Comparison of ENCODE assay signal across 7 cellular contexts in genomic region chr3:85360742-85361387, GRCh38.
DNase-seq lines count a peak whose midpoint lies in the region; ATAC-seq, FAIRE-seq and TF ChIP-seq lines count a peak whose summit lies in the region.

No MANE protein-coding gene starts in this region.

- H3K27ac ChIP-seq in astrocyte (ENCODE audit: low read depth, low read length) (no peak overlapping the region), keratinocyte (ENCODE audit: control insufficient read depth, insufficient read depth, low read length) (no peak overlapping the region)

- H3K9me1 ChIP-seq in keratinocyte (ENCODE audit: control insufficient read depth, extremely low read depth, insufficient read depth, low read length) = no peaks in the 10 kb centered on the region

- H2AFZ ChIP-seq in astrocyte (ENCODE audit: low read depth, low read length) (peak overlapping the region; percentile 28), keratinocyte (ENCODE audit: control insufficient read depth, low read length) (no peak overlapping the region)

- H3K4me1 Mint-ChIP-seq in astrocyte (ENCODE audit: low read depth, unreplicated experiment) = no peaks in the 10 kb centered on the region
- H3K4me1 Mint-ChIP-seq in immature natural killer cell = no peaks in the 10 kb centered on the region

- no peak overlapping the region for H3K4me3 ChIP-seq in astrocyte (ENCODE audit: insufficient read depth, low read depth, low read length)
- no peak overlapping the region for H3K4me3 ChIP-seq in keratinocyte (ENCODE audit: control insufficient read depth in 2 of 3, extremely low read depth in 1 of 3, insufficient read depth in 2 of 3, low read depth in 1 of 3, low read length in 3 of 3)

- H3K9ac ChIP-seq in astrocyte (ENCODE audit: low read length) (no peak overlapping the region), keratinocyte (ENCODE audit: control insufficient read depth, extremely low read depth, insufficient read depth, low read length) (no peak overlapping the region)

- H3K79me2 ChIP-seq in astrocyte (ENCODE audit: insufficient read depth, low read length) = no peaks in the 10 kb centered on the region
- H3K79me2 ChIP-seq in keratinocyte (ENCODE audit: control insufficient read depth, insufficient read depth, low read length) = no peaks in the 10 kb centered on the region

- no peaks in the 10 kb centered on the region for H3K9me3 ChIP-seq in astrocyte (ENCODE audit: insufficient read depth, low read depth, low read length)
- no peaks in the 10 kb centered on the region for H3K9me3 ChIP-seq in keratinocyte (ENCODE audit: control insufficient read depth, low read depth, low read length)

- DNase-seq in GM13976 (ENCODE audit: low spot score) = peak; percentile 18
- peak; percentile 64 for DNase-seq in NCI-H2107 treated with DMSO at 0.1 percent for 48 hours (lab: John Stamatoyannopoulos, UW; ENCODE audit: unreplicated experiment)
- peak; percentile 14 for DNase-seq in astrocyte (ENCODE audit: low read depth)
- no peak for DNase-seq in keratinocyte (ENCODE audit: low read depth, low spot score)
- DNase-seq in stimulated activated naive CD4-positive, alpha-beta T cell treated with Interleukin-2 at 50 U/mL for 16 hours (lab: John Stamatoyannopoulos, UW) = no peak
- no peak for DNase-seq in immature natural killer cell

- H3K4me1 ChIP-seq in astrocyte (ENCODE audit: insufficient read depth, low read length) (no peaks in the 10 kb centered on the region), keratinocyte (ENCODE audit: control insufficient read depth, extremely low read depth, insufficient read depth, low read length) (no peaks in the 10 kb centered on the region)

- TF ChIP-seq CTCF in GM13976 (IDR thresholded peaks at IDR 0.05; ENCODE audit: borderline replicate concordance, control extremely low read depth, extremely low read depth, insufficient read depth, missing control alignments) (no peak), astrocyte (IDR thresholded peaks at IDR 0.05; ENCODE audit: insufficient read depth, low read depth, low read length) (peak; percentile 63), keratinocyte (optimal IDR thresholded peaks at IDR 0.05 in 1 of 3, IDR thresholded peaks at IDR 0.05 in 1 of 3, conservative IDR thresholded peaks at IDR 0.05 in 1 of 3; ENCODE audit: extremely low read depth in 1 of 3, insufficient read depth in 2 of 3, low read length in 3 of 3) (peak; percentile 56 to 86 (median 61))

- H3K9me3 Mint-ChIP-seq in astrocyte (ENCODE audit: unreplicated experiment) (no peaks in the 10 kb centered on the region), immature natural killer cell (peaks cover 0 to 39% (median 14%) of the 10 kb centered on the region in 6 donors)

- H3K4me3 Mint-ChIP-seq in astrocyte (ENCODE audit: unreplicated experiment) (no peak overlapping the region), immature natural killer cell (no peak overlapping the region)

- H3K36me3 Mint-ChIP-seq in astrocyte (ENCODE audit: low read depth, unreplicated experiment) (no peaks in the 10 kb centered on the region), immature natural killer cell (no peaks in the 10 kb centered on the region)

- in situ Hi-C loops in GM13976 (cut with MboI; ENCODE audit: low sequenced_read_pairs, unreplicated experiment) = no loop called here

- ATAC-seq in HG02852 (IDR thresholded peaks at IDR 0.05; ENCODE audit: unreplicated experiment) = peak; percentile 75

- H3K27me3 ChIP-seq in astrocyte (ENCODE audit: insufficient read depth, low read length) (no peaks in the 10 kb centered on the region), keratinocyte (ENCODE audit: control insufficient read depth, extremely low read depth, insufficient read depth, low read length) (no peaks in the 10 kb centered on the region)

- H4K20me1 ChIP-seq in astrocyte (ENCODE audit: insufficient read depth, low read length) (no peaks in the 10 kb centered on the region), keratinocyte (ENCODE audit: control insufficient read depth, extremely low read depth, insufficient read depth, low read length) (no peaks in the 10 kb centered on the region)

- dilution Hi-C loops in keratinocyte (cut with MboI; ENCODE audit: extremely low pct_ligation_motif_present, low sequenced_read_pairs) = no loop called here

- H3K27ac Mint-ChIP-seq in astrocyte (ENCODE audit: unreplicated experiment) (no peak overlapping the region), immature natural killer cell (no peak overlapping the region)

- no peak for FAIRE-seq in astrocyte (lab: Jason Lieb, UNC)
- no peak for FAIRE-seq in keratinocyte (lab: Jason Lieb, UNC)

- H3K27me3 Mint-ChIP-seq in astrocyte (ENCODE audit: low read depth, unreplicated experiment) = no peaks in the 10 kb centered on the region
- peaks cover 0 to 5% (median 0%) of the 10 kb centered on the region in 3 donors for H3K27me3 Mint-ChIP-seq in immature natural killer cell (ENCODE audit: low read depth in 3 of 3)

- H3K36me3 ChIP-seq in astrocyte (ENCODE audit: insufficient read depth, low read length) (no peaks in the 10 kb centered on the region), keratinocyte (ENCODE audit: control insufficient read depth in 2 of 2, extremely low read depth in 1 of 2, insufficient read depth in 2 of 2, low read length in 2 of 2) (no peaks in the 10 kb centered on the region)

- H3K4me2 ChIP-seq in astrocyte (ENCODE audit: low read length) (no peak overlapping the region), keratinocyte (ENCODE audit: control insufficient read depth, extremely low read depth, insufficient read depth, low read depth, low read length) (no peak overlapping the region)

Comparison
In these comparisons a context has a peak if more than half of its experiments do, and no peak if none do; other contexts are left out.
1. DNase-seq: peak in GM13976 (single experiment), NCI-H2107 treated with DMSO at 0.1 percent for 48 hours (single experiment) and astrocyte (single experiment); none in keratinocyte (single experiment), stimulated activated naive CD4-positive, alpha-beta T cell treated with Interleukin-2 at 50 U/mL for 16 hours (single experiment) and immature natural killer cell (0 of 3).